In the genomic region with DNA sequence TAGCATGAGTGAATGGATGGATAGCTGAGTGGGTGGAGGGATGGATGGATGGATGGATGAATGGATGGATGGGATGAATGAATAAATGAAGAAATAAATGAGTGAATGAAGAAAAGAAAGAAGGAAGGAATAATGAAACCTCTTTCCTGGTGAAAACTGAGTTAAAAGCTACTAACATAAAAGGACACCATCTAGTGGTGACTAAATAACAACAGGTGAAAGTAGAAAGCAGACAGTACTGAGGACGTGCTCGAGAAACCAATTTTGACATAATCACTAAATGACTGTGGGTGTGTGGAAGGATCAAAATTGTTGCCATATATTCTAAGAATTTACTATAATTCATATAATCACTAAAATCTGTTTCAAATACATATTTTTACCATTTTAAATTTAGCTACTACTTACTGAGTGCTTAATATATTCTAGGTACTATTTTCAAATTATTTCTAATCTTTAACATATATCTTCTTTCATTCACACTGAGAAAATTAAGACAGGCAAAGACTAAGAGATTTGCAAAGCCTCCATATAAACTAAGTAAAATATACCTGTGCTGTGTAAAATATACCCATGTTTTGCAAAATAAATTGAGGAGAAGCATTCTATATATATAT, we compare ENCODE assay signal across 8 cellular contexts.
A peak's percentile ranks its signal among the peaks of the same experiment; 100 is the strongest.
DNase-seq lines count a peak whose midpoint lies in the region; ATAC-seq, FAIRE-seq and TF ChIP-seq lines count a peak whose summit lies in the region.

No MANE protein-coding gene starts in this region.

- no peak for FAIRE-seq in HTR-8/SVneo (lab: Jason Lieb, UNC)

- no peaks in the 10 kb centered on the region for H3K27me3 ChIP-seq in BJ (ENCODE audit: control insufficient read depth, insufficient read depth, low read length)

- ATAC-seq in GM21390 (IDR thresholded peaks at IDR 0.05; ENCODE audit: unreplicated experiment), result peak; percentile 80
- no peak for ATAC-seq in activated T-cell treated with anti-CD3 and anti-CD28 coated beads, Interleukin-2, amount 50 U/mL, for 72 hours (replicated peaks in 1 of 2)

- no peaks in the 10 kb centered on the region for H3K36me3 Mint-ChIP-seq in activated T-cell treated with anti-CD3 and anti-CD28 coated beads, Interleukin-2, amount 50 U/mL, for 72 hours (ENCODE audit: insufficient read depth in 2 of 2)

- H3K9me3 Mint-ChIP-seq in activated T-cell treated with anti-CD3 and anti-CD28 coated beads, Interleukin-2, amount 50 U/mL, for 72 hours, result no peaks in the 10 kb centered on the region

- no peaks in the 10 kb centered on the region for H3K4me1 Mint-ChIP-seq in activated T-cell treated with anti-CD3 and anti-CD28 coated beads, Interleukin-2, amount 50 U/mL, for 72 hours (ENCODE audit: low read depth)

- peak; percentile 40 for TF ChIP-seq CTCF in BJ (IDR thresholded peaks at IDR 0.05; ENCODE audit: insufficient read depth, low read depth, low read length)

- CTCF ChIA-PET in BJ (lab: Yijun Ruan, JAX), result interaction anchor here (0.6 to 1.0 kb wide), 3 partner anchors 8 to 1401 kb away, joined by 3 to 4 read pairs (median 3); no protein-coding TSS in a partner anchor

- H3K4me3 ChIP-seq in BJ (ENCODE audit: low read depth, low read length), result no peak overlapping the region

- no peak for DNase-seq in BJ (ENCODE audit: low read depth)
- DNase-seq in LoVo (ENCODE audit: low spot score), result peak; percentile 58
- peak; percentile 32 for DNase-seq in SKM-1 (lab: John Stamatoyannopoulos, UW; ENCODE audit: unreplicated experiment)
- peak; percentile 3 for DNase-seq in iris pigment epithelial cell (ENCODE audit: low read depth)
- DNase-seq in activated T-cell treated with anti-CD3 and anti-CD28 coated beads, Interleukin-2, amount 50 U/mL, for 72 hours, result no peak
- DNase-seq in HTR-8/SVneo (ENCODE audit: insufficient read length, low spot score), result no peak
- no peak for DNase-seq in GM19240 (ENCODE audit: insufficient read length, low spot score)

- no peak overlapping the region for H3K4me3 Mint-ChIP-seq in activated T-cell treated with anti-CD3 and anti-CD28 coated beads, Interleukin-2, amount 50 U/mL, for 72 hours

- no peaks in the 10 kb centered on the region for H3K27me3 Mint-ChIP-seq in activated T-cell treated with anti-CD3 and anti-CD28 coated beads, Interleukin-2, amount 50 U/mL, for 72 hours (ENCODE audit: low read depth)

- no peaks in the 10 kb centered on the region for H3K36me3 ChIP-seq in BJ (ENCODE audit: control insufficient read depth, insufficient read depth, low read length)

- POLR2A ChIA-PET in BJ (lab: Charles Lee), result no interaction called here

- H3K27ac Mint-ChIP-seq in activated T-cell treated with anti-CD3 and anti-CD28 coated beads, Interleukin-2, amount 50 U/mL, for 72 hours, result no peak overlapping the region

Comparison
In these comparisons a context has a peak if more than half of its experiments do, and no peak if none do; other contexts are left out.
1. DNase-seq: peak in LoVo (single experiment), SKM-1 (single experiment) and iris pigment epithelial cell (single experiment); none in BJ (single experiment), activated T-cell treated with anti-CD3 and anti-CD28 coated beads, Interleukin-2, amount 50 U/mL, for 72 hours (0 of 2), HTR-8/SVneo (single experiment) and GM19240 (single experiment).